In genomic region chr7:37109853-37110252, GRCh38 we compare ENCODE assay signal across 14 cellular contexts.
DNase-seq lines count a peak whose midpoint lies in the region; ATAC-seq, FAIRE-seq and TF ChIP-seq lines count a peak whose summit lies in the region.
"Had no signal": no experiment of that assay in that cellular context is flagged by ENCODE, and none has a peak within 500 bp of the region (broad histone marks: within the 10 kb centered on the region; RNA-seq: fewer than 3 reads in every experiment).

No MANE protein-coding gene starts in this region.

- peak overlapping the region; percentile 52 to 70 (median 68) for H3K27ac ChIP-seq in esophagus muscularis mucosa (replicated peaks in 1 of 4)
- H3K27ac ChIP-seq: prostate gland had no signal

- intact Hi-C loops in esophagus muscularis mucosa (cut with DNase I) = no loop called here

- no peak for FAIRE-seq in H54 (lab: Jason Lieb, UNC)
- FAIRE-seq: GM12892 had no signal

- peaks cover 9 to 48% (median 36%) of the 10 kb centered on the region in 4 donors for H3K4me1 ChIP-seq in esophagus muscularis mucosa
- H3K4me1 ChIP-seq: prostate gland had no signal

- TF ChIP-seq POLR2A in esophagus muscularis mucosa (IDR thresholded peaks at IDR 0.05; ENCODE audit: low read depth) (no peak), H54 (IDR thresholded peaks at IDR 0.05; ENCODE audit: low read depth, low read length) (no peak)

- ATAC-seq in omental fat pad (ENCODE audit: low FRiP score) = peak; percentile 60

- TF ChIP-seq CTCF in esophagus muscularis mucosa (IDR thresholded peaks at IDR 0.05) (peak; percentile 19 to 59 (median 26)), omental fat pad (IDR thresholded peaks at IDR 0.05) (no peak), GM13976 (IDR thresholded peaks at IDR 0.05; ENCODE audit: borderline replicate concordance, control extremely low read depth, extremely low read depth, insufficient read depth, missing control alignments) (no peak)

- TF ChIP-seq EP300 in esophagus muscularis mucosa (IDR thresholded peaks at IDR 0.05) = no peak

- in situ Hi-C loops in GM13976 (cut with MboI; ENCODE audit: low sequenced_read_pairs, unreplicated experiment) = no loop called here

- H3K27me3 ChIP-seq in esophagus muscularis mucosa = no peaks in the 10 kb centered on the region

- no peak overlapping the region for H3K4me3 ChIP-seq in esophagus muscularis mucosa
- H3K4me3 ChIP-seq: prostate gland had no signal

- DNase-seq in H4 (ENCODE audit: low spot score) (peak; percentile 75), SKM-1 (lab: John Stamatoyannopoulos, UW; ENCODE audit: unreplicated experiment) (peak; percentile 4), esophagus muscularis mucosa (ENCODE audit: extremely low spot score) (no peak), omental fat pad (ENCODE audit: low spot score) (no peak), GM13976 (ENCODE audit: low spot score) (no peak), NCI-H2227 treated with DMSO at 0.1 percent for 48 hours (lab: John Stamatoyannopoulos, UW) (no peak), H54 (ENCODE audit: insufficient read length, low spot score) (no peak)
- DNase-seq in stimulated activated CD4-positive, alpha-beta T cell treated with anti-CD3 and anti-CD28 coated beads, Interleukin-4, amount 100 ng/mL, for 1 hour = no peak
- DNase-seq: activated CD4-positive, CD25-positive, alpha-beta regulatory T cell; activated CD8-positive, alpha-beta memory T cell treated with anti-CD3 and anti-CD28 coated beads, Interleukin-2, amount 50 U/mL, for 4 hours; NCI-H2081 treated with DMSO at 0.1 percent for 48 hours; NK-92 treated with Interleukin-12 subunit alpha and Interleukin-12 subunit beta, amount 100 ng/mL, for 24 hours had no signal

- H3K36me3 ChIP-seq in esophagus muscularis mucosa = no peaks in the 10 kb centered on the region
- H3K36me3 ChIP-seq: prostate gland had no signal

- 51% methylated on average over 5 of the region's 5 CpGs for WGBS in esophagus muscularis mucosa

- no peaks in the 10 kb centered on the region for H3K9me3 ChIP-seq in esophagus muscularis mucosa
- H3K9me3 ChIP-seq: prostate gland had no signal

Comparison
In these comparisons a context has a peak if more than half of its experiments do, and no peak if none do; other contexts are left out.
1. DNase-seq: peak in H4 (single experiment) and SKM-1 (single experiment); none in esophagus muscularis mucosa (single experiment), omental fat pad (single experiment), GM13976 (single experiment), NCI-H2227 treated with DMSO at 0.1 percent for 48 hours (single experiment), stimulated activated CD4-positive, alpha-beta T cell treated with anti-CD3 and anti-CD28 coated beads, Interleukin-4, amount 100 ng/mL, for 1 hour (single experiment) and H54 (single experiment).
2. CTCF ChIP-seq: peak in esophagus muscularis mucosa (3 of 3); none in omental fat pad (0 of 3) and GM13976 (single experiment).